Comparison of ENCODE assay signal across 8 cellular contexts in genomic region chr11:9535189-9535781, GRCh38. TPM values are rescaled to one million over a fixed set of nuclear protein-coding genes. Genes with fewer than 3 reads are reported as not detected.
A peak's percentile ranks its signal among the peaks of the same experiment; 100 is the strongest.
DNase-seq lines count a peak whose midpoint lies in the region; ATAC-seq and TF ChIP-seq lines count a peak whose summit lies in the region.

No MANE protein-coding gene starts in this region.

- H3K4me3 ChIP-seq in OCI-LY3 (ENCODE audit: low read length), result no peak overlapping the region
- no peak overlapping the region for H3K4me3 ChIP-seq in fibroblast of pulmonary artery (replicated peaks; ENCODE audit: low read depth, low read length)

- H3K36me3 ChIP-seq in OCI-LY3 (replicated peaks; ENCODE audit: low read depth, low read length), result no peaks in the 10 kb centered on the region

- H3K9me3 Mint-ChIP-seq in activated T-cell treated with anti-CD3 and anti-CD28 coated beads, Interleukin-2, amount 50 U/mL, for 24 hours, result no peaks in the 10 kb centered on the region

- H3K27me3 ChIP-seq in OCI-LY3 (ENCODE audit: low read depth, low read length), result no peaks in the 10 kb centered on the region

- in situ Hi-C loops in GM13976 (cut with MboI; ENCODE audit: low sequenced_read_pairs, unreplicated experiment), result no loop called here

- peaks cover 6% of the 10 kb centered on the region for H3K4me1 ChIP-seq in OCI-LY3 (ENCODE audit: low read length)

- H3K9ac ChIP-seq in OCI-LY3 (ENCODE audit: low read length), result no peak overlapping the region

- TF ChIP-seq CTCF in GM13976 (IDR thresholded peaks at IDR 0.05; ENCODE audit: borderline replicate concordance, control extremely low read depth, extremely low read depth, insufficient read depth, missing control alignments) (peak; percentile 79), OCI-LY3 (IDR thresholded peaks at IDR 0.05; ENCODE audit: low read depth, low read length) (peak; percentile 95), fibroblast of pulmonary artery (IDR thresholded peaks at IDR 0.05; ENCODE audit: low read length, missing control alignments) (peak; percentile 80)

- H3K27me3 Mint-ChIP-seq in activated T-cell treated with anti-CD3 and anti-CD28 coated beads, Interleukin-2, amount 50 U/mL, for 24 hours, result no peaks in the 10 kb centered on the region

- no peak overlapping the region for H2AFZ ChIP-seq in OCI-LY3 (ENCODE audit: low read depth, low read length)

- no peak overlapping the region for H3K27ac ChIP-seq in OCI-LY3 (ENCODE audit: low read length)
- no peak overlapping the region for H3K27ac ChIP-seq in substantia nigra (ENCODE audit: low read depth, low read length, poor library complexity, severe bottlenecking)

- no peaks in the 10 kb centered on the region for H3K4me1 Mint-ChIP-seq in activated T-cell treated with anti-CD3 and anti-CD28 coated beads, Interleukin-2, amount 50 U/mL, for 24 hours (ENCODE audit: low read depth)

- no peaks in the 10 kb centered on the region for H3K9me3 ChIP-seq in OCI-LY3 (ENCODE audit: insufficient read depth, low read length)

- H4K20me1 ChIP-seq in OCI-LY3 (ENCODE audit: insufficient read depth, low read length), result no peaks in the 10 kb centered on the region

- DNase-seq in A172 (ENCODE audit: low spot score), result peak; percentile 39
- DNase-seq in GM13976 (ENCODE audit: low spot score), result peak; percentile 76
- peak; percentile 87 for DNase-seq in activated T-cell treated with anti-CD3 and anti-CD28 coated beads, Interleukin-2, amount 50 U/mL, for 24 hours
- peak; percentile 90 for DNase-seq in fibroblast of pulmonary artery (ENCODE audit: low read depth)
- peak in 34 of 56 donors; percentile 1 to 66 (median 18) for DNase-seq in nucleus accumbens (lab: John Stamatoyannopoulos, UW)
- DNase-seq in substantia nigra (lab: John Stamatoyannopoulos, UW), result peak in 40 of 49 donors; percentile 1 to 66 (median 26)

- H3K4me3 Mint-ChIP-seq in activated T-cell treated with anti-CD3 and anti-CD28 coated beads, Interleukin-2, amount 50 U/mL, for 24 hours, result no peak overlapping the region

- no peak overlapping the region for H3K27ac Mint-ChIP-seq in activated T-cell treated with anti-CD3 and anti-CD28 coated beads, Interleukin-2, amount 50 U/mL, for 24 hours

- ATAC-seq in GM21717 (IDR thresholded peaks at IDR 0.05; ENCODE audit: unreplicated experiment), result no peak

- no peaks in the 10 kb centered on the region for H3K36me3 Mint-ChIP-seq in activated T-cell treated with anti-CD3 and anti-CD28 coated beads, Interleukin-2, amount 50 U/mL, for 24 hours (ENCODE audit: low read depth)

- no peaks in the 10 kb centered on the region for H3K79me2 ChIP-seq in OCI-LY3 (ENCODE audit: low read length)

- no peak overlapping the region for H3K4me2 ChIP-seq in OCI-LY3 (ENCODE audit: low read length)

RNA-seq across cellular contexts. Expression of gene WEE1, which starts 38.2 kb away (rescaled TPM):
- 77.8 and 85.7 TPM in 2 replicates for total RNA-seq in A172 (2014; rRNA removed; shearing (Covaris generic))

Comparison
In these comparisons a context has a peak if more than half of its experiments do, and no peak if none do; other contexts are left out.
1. DNase-seq: peak in every context shown above with its lines; median percentile 90 in fibroblast of pulmonary artery; 87 in activated T-cell treated with anti-CD3 and anti-CD28 coated beads, Interleukin-2, amount 50 U/mL, for 24 hours; 76 in GM13976; 39 in A172; 26 in substantia nigra; 18 in nucleus accumbens.